In the genomic region with DNA sequence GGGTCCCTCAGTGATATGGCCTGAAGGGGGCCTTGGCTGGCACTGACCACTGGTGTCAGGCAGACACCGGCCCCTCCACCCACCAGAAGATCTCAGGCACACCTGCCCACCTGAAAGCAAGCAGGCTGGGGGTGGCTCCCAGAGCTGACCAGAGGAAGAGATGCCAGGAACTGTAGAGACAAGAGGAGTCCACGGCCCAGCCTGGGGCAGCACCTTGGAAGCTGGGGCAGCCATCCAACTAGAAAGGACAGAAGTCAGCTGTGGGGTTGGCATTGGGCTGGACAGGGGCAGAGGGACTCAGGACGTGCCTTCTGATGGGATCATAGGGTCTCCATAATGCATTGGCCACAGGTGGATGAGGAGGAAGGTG, we compare ENCODE assay signal across 7 cellular contexts.
"Had no signal": no experiment of that assay in that cellular context is flagged by ENCODE, and none has a peak within 500 bp of the region (broad histone marks: within the 10 kb centered on the region; RNA-seq: fewer than 3 reads in every experiment).

No MANE protein-coding gene starts in this region.

- H3K9me3 ChIP-seq: HAP-1 had no signal

- H3K4me1 ChIP-seq: HAP-1 had no signal

- H3K36me3 ChIP-seq: HAP-1 had no signal

- H3K4me3 Mint-ChIP-seq: HFFc6 had no signal

- DNase-seq: GM23248, GOT3, H7, HFFc6, IMR-90 had no signal

- H3K27ac ChIP-seq: GM23248 had no signal

- H3K27ac Mint-ChIP-seq: HFFc6 had no signal

- ATAC-seq: HCT116 had no signal

- H3K4me3 ChIP-seq: GM23248, HAP-1 had no signal
